9 cellular contexts compared by ENCODE assay signal in genomic region chr7:104643587-104644217, GRCh38.
A peak's percentile ranks its signal among the peaks of the same experiment; 100 is the strongest.
DNase-seq lines count a peak whose midpoint lies in the region; ATAC-seq, FAIRE-seq and TF ChIP-seq lines count a peak whose summit lies in the region.
"Had no signal": no experiment of that assay in that cellular context is flagged by ENCODE, and none has a peak within 500 bp of the region (broad histone marks: within the 10 kb centered on the region; RNA-seq: fewer than 3 reads in every experiment).

No MANE protein-coding gene starts in this region.

- no peak for TF ChIP-seq EP300 in H1 (IDR thresholded peaks at IDR 0.05; ENCODE audit: borderline replicate concordance in 1 of 2, low read depth in 2 of 2, low read length in 2 of 2)

- H4K20me1 ChIP-seq in H1 (replicated peaks in 1 of 2; ENCODE audit: control insufficient read depth in 1 of 2, insufficient read depth in 2 of 2, low read length in 2 of 2) (no peaks in the 10 kb centered on the region), smooth muscle cell (ENCODE audit: low read depth) (no peaks in the 10 kb centered on the region)

- no peak overlapping the region for H4K91ac ChIP-seq in H1 (replicated peaks; ENCODE audit: insufficient read length, low read length)

- H3K79me1 ChIP-seq in H1 (ENCODE audit: low read depth, low read length): no peaks in the 10 kb centered on the region

- TF ChIP-seq CTCF in H1 (IDR thresholded peaks at IDR 0.05; ENCODE audit: control extremely low read depth in 1 of 3, insufficient read depth in 1 of 3, low read depth in 1 of 3, low read length in 3 of 3) (peak; percentile 19 to 73 (median 63)), smooth muscle cell (IDR thresholded peaks at IDR 0.05; ENCODE audit: borderline replicate concordance, insufficient read depth, poor library complexity, severe bottlenecking) (peak; percentile 39), esophagus squamous epithelium (IDR thresholded peaks at IDR 0.05) (no peak)

- H3K27ac ChIP-seq in H1 (ENCODE audit: low read depth, low read length): no peak overlapping the region
- H3K27ac ChIP-seq in smooth muscle cell (ENCODE audit: low read depth): no peak overlapping the region
- no peak overlapping the region for H3K27ac ChIP-seq in esophagus squamous epithelium
- no peak overlapping the region for H3K27ac ChIP-seq in aorta (ENCODE audit: low read depth in 1 of 2, low read length in 2 of 2)

- H3K9me3 ChIP-seq in H1 (ENCODE audit: insufficient read depth in 2 of 2, low read depth in 1 of 2, low read length in 1 of 2): peaks cover 4 to 5% of the 10 kb centered on the region in 2 experiments; a peak in 1 of 4 replicates
- H3K9me3 ChIP-seq in smooth muscle cell (replicated peaks; ENCODE audit: low read depth): no peaks in the 10 kb centered on the region
- H3K9me3 ChIP-seq in esophagus squamous epithelium: no peaks in the 10 kb centered on the region
- no peaks in the 10 kb centered on the region for H3K9me3 ChIP-seq in aorta (ENCODE audit: control insufficient read depth, low read length)

- H3K4me3 ChIP-seq in H1 (ENCODE audit: extremely low read depth in 1 of 4, insufficient read depth in 2 of 4, low read depth in 3 of 4, low read length in 4 of 4): no peak overlapping the region
- no peak overlapping the region for H3K4me3 ChIP-seq in smooth muscle cell
- H3K4me3 ChIP-seq in esophagus squamous epithelium: no peak overlapping the region
- H3K4me3 ChIP-seq in aorta (ENCODE audit: low read length in 2 of 2): no peak overlapping the region

- no peak overlapping the region for H2AFZ ChIP-seq in H1 (ENCODE audit: low read length)
- no peak overlapping the region for H2AFZ ChIP-seq in smooth muscle cell (ENCODE audit: low read depth)

- H3K79me2 ChIP-seq in H1 (ENCODE audit: control insufficient read depth in 1 of 2, insufficient read depth in 2 of 2, low read length in 2 of 2) (no peaks in the 10 kb centered on the region), smooth muscle cell (ENCODE audit: low read depth) (no peaks in the 10 kb centered on the region)

- H2BK12ac ChIP-seq in H1 (ENCODE audit: low read depth, low read length): no peak overlapping the region

- POLR2A ChIA-PET in H1 (lab: Charles Lee; ENCODE audit: partially characterized antibody): no interaction called here

- 57% methylated on average over 5 of the region's 5 CpGs; no CpG with 5 or more reads in 1 of the 2 experiments for WGBS in H1 (ENCODE audit: extremely low coverage in 1 of 2, insufficient coverage in 1 of 2, insufficient read length in 1 of 2, insufficient replicate concordance in 2 of 2, low coverage in 1 of 2, low lambda C conversion rate in 2 of 2, missing lambda C conversion rate in 1 of 2), 2 experiments
- 43% methylated on average over 5 of the region's 5 CpGs for WGBS in smooth muscle cell (ENCODE audit: low lambda C conversion rate)
- 23 to 38% methylated on average over 5 of the region's 5 CpGs for WGBS in esophagus squamous epithelium, 2 donors
- 54 to 55% methylated on average over 5 of the region's 5 CpGs for WGBS in aorta, 2 donors

- peak; percentile 9 for DNase-seq in activated CD4-positive, alpha-beta T cell treated with anti-CD3 and anti-CD28 coated beads for 48 hours
- DNase-seq in activated CD4-positive, alpha-beta T cell treated with anti-CD3 and anti-CD28 coated beads, Interleukin-2, amount 50 U/mL, for 4 hours: no peak
- DNase-seq in MV-4-11 (lab: John Stamatoyannopoulos, UW) (peak; percentile 34), H1 (ENCODE audit: low read depth in 1 of 2, low spot score in 2 of 2) (peak; percentile 7 to 48), smooth muscle cell (lab: John Stamatoyannopoulos, UW; ENCODE audit: unreplicated experiment) (no peak), esophagus squamous epithelium (lab: John Stamatoyannopoulos, UW) (no peak), SK-N-DZ (ENCODE audit: low spot score) (no peak), aorta (no peak)
- DNase-seq: DMS79 treated with DMSO at 0.1 percent for 48 hours had no signal

- H3K4me2 ChIP-seq in H1 (ENCODE audit: insufficient read depth in 1 of 2, low read depth in 2 of 2, low read length in 2 of 2) (no peak overlapping the region), smooth muscle cell (no peak overlapping the region)

- H2BK20ac ChIP-seq in H1 (ENCODE audit: low read length): no peak overlapping the region

- H2BK5ac ChIP-seq in H1 (ENCODE audit: low read depth, low read length): no peak overlapping the region

- intact Hi-C loops in esophagus squamous epithelium (cut with DNase I): no loop called here
- intact Hi-C loops in aorta (cut with DNase I): no loop called here

- TF ChIP-seq POLR2A in H1 (IDR thresholded peaks at IDR 0.05; ENCODE audit: control extremely low read depth in 1 of 2, low read depth in 2 of 2, low read length in 2 of 2) (no peak), esophagus squamous epithelium (IDR thresholded peaks at IDR 0.05) (no peak)

- no peaks in the 10 kb centered on the region for H3K4me1 ChIP-seq in H1 (replicated peaks in 1 of 4; ENCODE audit: control insufficient read depth in 3 of 4, insufficient read depth in 4 of 4, low read length in 3 of 4)
- H3K4me1 ChIP-seq in smooth muscle cell (ENCODE audit: low read depth): no peaks in the 10 kb centered on the region
- no peaks in the 10 kb centered on the region for H3K4me1 ChIP-seq in esophagus squamous epithelium
- no peaks in the 10 kb centered on the region for H3K4me1 ChIP-seq in aorta (ENCODE audit: control insufficient read depth in 1 of 2, insufficient read depth in 2 of 2, low read length in 2 of 2)

- peak; percentile 55 for FAIRE-seq in H1 (lab: Jason Lieb, UNC)

- H3F3A ChIP-seq in smooth muscle cell (ENCODE audit: low read depth): no peaks in the 10 kb centered on the region

- H3K4ac ChIP-seq in H1 (replicated peaks; ENCODE audit: insufficient read length, low read depth, low read length): no peak overlapping the region

- no peak overlapping the region for H3K14ac ChIP-seq in H1 (ENCODE audit: insufficient read length)

- ATAC-seq in aorta (ENCODE audit: low FRiP score): no peak

- H3K9ac ChIP-seq in H1 (replicated peaks in 1 of 4; ENCODE audit: extremely low read depth in 1 of 4, low read depth in 3 of 4, low read length in 3 of 4): no peak overlapping the region
- no peak overlapping the region for H3K9ac ChIP-seq in smooth muscle cell (ENCODE audit: low read depth)

- H3K27me3 ChIP-seq in H1 (replicated peaks in 1 of 4; ENCODE audit: control insufficient read depth in 3 of 4, extremely low read depth in 1 of 4, insufficient read depth in 3 of 4, low read length in 3 of 4) (no peaks in the 10 kb centered on the region), smooth muscle cell (ENCODE audit: low read depth) (peaks cover 4% of the 10 kb centered on the region), esophagus squamous epithelium (no peaks in the 10 kb centered on the region), aorta (ENCODE audit: control insufficient read depth in 1 of 2, insufficient read depth in 2 of 2, low read length in 1 of 2) (peaks cover 0 to 4% of the 10 kb centered on the region in 2 donors)

- H3K23ac ChIP-seq in H1 (ENCODE audit: insufficient read length): no peak overlapping the region

- CTCF ChIA-PET in H1 (lab: Charles Lee; ENCODE audit: partially characterized antibody): interaction anchor here (0.7 to 8.8 kb wide), 35 partner anchors 11 to 498 kb away, joined by 3 to 94 read pairs (median 4); no protein-coding TSS in a partner anchor

- no peak overlapping the region for H2BK120ac ChIP-seq in H1 (replicated peaks; ENCODE audit: low read depth, low read length)

- H3K36me3 ChIP-seq in H1 (ENCODE audit: control insufficient read depth in 2 of 4, insufficient read depth in 4 of 4, low read length in 3 of 4) (no peaks in the 10 kb centered on the region), smooth muscle cell (ENCODE audit: low read depth) (no peaks in the 10 kb centered on the region), esophagus squamous epithelium (no peaks in the 10 kb centered on the region), aorta (ENCODE audit: control insufficient read depth in 1 of 2, insufficient read depth in 2 of 2, low read length in 1 of 2) (no peaks in the 10 kb centered on the region)

- H3K18ac ChIP-seq in H1 (ENCODE audit: extremely low read depth, low read length): no peak overlapping the region

- H4K5ac ChIP-seq in H1 (ENCODE audit: insufficient read length, low read depth, low read length): no peak overlapping the region

- no peaks in the 10 kb centered on the region for H3K23me2 ChIP-seq in H1 (ENCODE audit: low read depth, low read length)

- H2AK5ac ChIP-seq in H1 (ENCODE audit: low read depth, low read length): no peak overlapping the region

- no peak overlapping the region for H4K8ac ChIP-seq in H1 (ENCODE audit: extremely low read depth, insufficient read depth, low read length)

- no peak overlapping the region for H3K56ac ChIP-seq in H1 (replicated peaks; ENCODE audit: insufficient read length, low read depth, low read length)

- peak; percentile 69 to 79 for TF ChIP-seq RAD21 in H1 (IDR thresholded peaks at IDR 0.05 in 1 of 2, conservative IDR thresholded peaks at IDR 0.05 in 1 of 2; ENCODE audit: low read depth in 2 of 2, low read length in 2 of 2)

- no peak overlapping the region for H2BK15ac ChIP-seq in H1 (ENCODE audit: low read length)

TF ChIP-seq in H1, 55 proteins besides CTCF, POLR2A, EP300 and RAD21:
- TF ChIP-seq YY1 (IDR thresholded peaks at IDR 0.05; ENCODE audit: low read depth, low read length): 0 out of 2 replicates have a peak, but pooled peaks have one; percentile 16
- no peak for TF ChIP-seq KDM4A (IDR thresholded peaks at IDR 0.05; ENCODE audit: low read depth, low read length, severe bottlenecking)
TF ChIP-seq in H1: peak in this region for 1.

Comparison
In these comparisons a context has a peak if more than half of its experiments do, and no peak if none do; other contexts are left out.
1. DNase-seq: peak in activated CD4-positive, alpha-beta T cell treated with anti-CD3 and anti-CD28 coated beads for 48 hours (single experiment), MV-4-11 (single experiment) and H1 (2 of 2); none in activated CD4-positive, alpha-beta T cell treated with anti-CD3 and anti-CD28 coated beads, Interleukin-2, amount 50 U/mL, for 4 hours (0 of 2), smooth muscle cell (single experiment), esophagus squamous epithelium (single experiment), SK-N-DZ (single experiment) and aorta (0 of 2).
2. CTCF ChIP-seq: peak in H1 (3 of 3) and smooth muscle cell (single experiment); none in esophagus squamous epithelium (0 of 6).